Comparison of ENCODE assay signal across 1 cellular context in genomic region chr10:119139464-119140067, GRCh38.
TF ChIP-seq lines count a peak whose summit lies in the region.

No MANE protein-coding gene starts in this region.

TF ChIP-seq in HepG2, 621 proteins besides CTCF, POLR2A, EP300 and RAD21 (continues in another document):
- TF ChIP-seq ZNF720 (CRISPR knock-in tag; IDR thresholded peaks at IDR 0.05) (no peak), TEAD3 (CRISPR knock-in tag; optimal IDR thresholded peaks at IDR 0.05; ENCODE audit: borderline replicate concordance) (peak; percentile 11), KDM2A (CRISPR knock-in tag; IDR thresholded peaks at IDR 0.05; ENCODE audit: borderline replicate concordance, low read depth) (peak; percentile 51; the same call in 1 of the 2 replicates), HMGXB4 (CRISPR knock-in tag; IDR thresholded peaks at IDR 0.05; ENCODE audit: borderline replicate concordance in 1 of 2, low read depth in 1 of 2) (peak in 1 of 2 experiments; percentile 36; a peak in 1 of 4 replicates), HIC2 (CRISPR knock-in tag; IDR thresholded peaks at IDR 0.05; ENCODE audit: low read depth) (peak; percentile 40; the same call in 1 of the 2 replicates), RBM39 (IDR thresholded peaks at IDR 0.05; ENCODE audit: low read depth, low read length, poor library complexity, severe bottlenecking) (peak; percentile 16), TRIM24 (CRISPR knock-in tag; IDR thresholded peaks at IDR 0.05) (no peak), PHF20 (CRISPR knock-in tag; IDR thresholded peaks at IDR 0.05) (no peak), RXRA (CRISPR knock-in tag; IDR thresholded peaks at IDR 0.05) (0 out of 2 replicates have a peak, but pooled peaks have one; percentile 18), CREBL2 (CRISPR knock-in tag; IDR thresholded peaks at IDR 0.05; ENCODE audit: borderline replicate concordance) (no peak), ZNF563 (CRISPR knock-in tag; IDR thresholded peaks at IDR 0.05) (0 out of 2 replicates have a peak, but pooled peaks have one; percentile 8), ISL2 (CRISPR knock-in tag; IDR thresholded peaks at IDR 0.05) (no peak), ZHX1 (CRISPR knock-in tag; IDR thresholded peaks at IDR 0.05; ENCODE audit: low read depth) (no peak), RXRB (CRISPR knock-in tag; IDR thresholded peaks at IDR 0.05; ENCODE audit: borderline replicate concordance) (no peak), GATA4 (IDR thresholded peaks at IDR 0.05; ENCODE audit: borderline replicate concordance, low read depth) (no peak), HNRNPL (IDR thresholded peaks at IDR 0.05; ENCODE audit: low read depth, low read length) (peak; percentile 75; the same call in 1 of the 2 replicates), ZBTB44 (CRISPR knock-in tag; IDR thresholded peaks at IDR 0.05) (no peak), MED1 (CRISPR knock-in tag; IDR thresholded peaks at IDR 0.05) (peak; percentile 23; the same call in 1 of the 2 replicates), ZBTB1 (CRISPR knock-in tag; IDR thresholded peaks at IDR 0.05; ENCODE audit: borderline replicate concordance) (no peak), ZBED4 (CRISPR knock-in tag; IDR thresholded peaks at IDR 0.05; ENCODE audit: borderline replicate concordance) (peak; percentile 36; the same call in 1 of the 2 replicates), NFYC (CRISPR knock-in tag; IDR thresholded peaks at IDR 0.05) (no peak), GTF2F1 (IDR thresholded peaks at IDR 0.05; ENCODE audit: low read length) (no peak), ZNF687 (CRISPR knock-in tag; IDR thresholded peaks at IDR 0.05) (peak; percentile 37; the same call in 1 of the 2 replicates), PRDM15 (CRISPR knock-in tag; IDR thresholded peaks at IDR 0.05) (0 out of 2 replicates have a peak, but pooled peaks have one; percentile 36), ZNF10 (CRISPR knock-in tag; IDR thresholded peaks at IDR 0.05; ENCODE audit: borderline replicate concordance, low read depth) (no peak), GATAD2A (CRISPR knock-in tag; IDR thresholded peaks at IDR 0.05) (0 out of 2 replicates have a peak, but pooled peaks have one; percentile 21), TRIM22 (IDR thresholded peaks at IDR 0.05) (no peak), TFE3 (CRISPR knock-in tag; IDR thresholded peaks at IDR 0.05) (no peak), AGO1 (IDR thresholded peaks at IDR 0.05; ENCODE audit: low read depth, low read length, poor library complexity, severe bottlenecking) (no peak)
